ENCODE assay signal across 7 cellular contexts in the genomic region with DNA sequence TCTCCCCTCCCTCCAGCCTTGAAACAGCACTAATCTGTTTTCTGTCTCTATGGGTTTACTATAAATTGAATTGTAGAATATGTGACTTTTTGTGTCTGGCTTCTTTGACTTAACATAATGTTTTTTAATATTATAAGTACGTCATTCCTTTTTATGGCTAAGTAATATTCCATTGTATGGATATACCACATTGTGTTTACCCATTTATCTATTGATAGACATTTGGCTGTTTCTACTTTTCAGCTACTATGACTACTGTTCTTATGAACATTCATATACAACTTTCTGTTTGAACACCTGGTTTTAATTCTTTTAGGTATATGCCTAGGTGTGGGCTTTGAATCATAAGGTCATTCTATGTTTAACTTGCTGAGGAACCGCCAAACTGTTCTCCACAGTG.
"Had no signal": no experiment of that assay in that cellular context is flagged by ENCODE, and none has a peak within 500 bp of the region (broad histone marks: within the 10 kb centered on the region; RNA-seq: fewer than 3 reads in every experiment).

No MANE protein-coding gene starts in this region.

- DNase-seq: IMR-90, KBM-7, KG1 had no signal

- H3K4me3 ChIP-seq: K562 had no signal

- H3K27ac ChIP-seq: HL-60 had no signal

- FAIRE-seq: HepG2, HTR-8/SVneo, K562 had no signal

- ATAC-seq: HepG2, K562 had no signal
